ENCODE assay signal across 1 cellular context in the genomic region with DNA sequence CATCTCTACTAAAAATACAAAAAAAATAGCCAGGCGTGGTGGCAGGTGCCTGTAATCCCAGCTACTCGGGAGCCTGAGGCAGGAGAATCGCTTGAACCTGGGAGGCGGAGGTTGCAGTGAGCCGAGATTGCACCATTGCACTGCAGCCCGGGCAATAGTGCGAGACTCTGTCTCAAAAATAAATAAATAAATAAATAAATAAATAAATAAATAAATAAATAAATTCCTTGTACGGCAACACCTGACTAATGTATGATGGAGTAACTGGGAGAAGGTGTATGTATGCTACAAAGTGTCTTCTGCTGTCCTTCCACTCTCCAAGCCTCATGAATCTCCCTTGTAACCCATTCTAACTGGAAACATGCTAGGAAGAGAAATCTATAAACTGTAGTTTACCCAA.
TF ChIP-seq lines count a peak whose summit lies in the region.

No MANE protein-coding gene starts in this region.

TF ChIP-seq in HEK293, 187 proteins besides CTCF, POLR2A, EP300 and RAD21 (continued from another document):
- TF ChIP-seq REST (tag by site-specific recombination; IDR thresholded peaks at IDR 0.05) (0 out of 2 replicates have a peak, but pooled peaks have one; percentile 47), ZNF292 (tag by site-specific recombination; IDR thresholded peaks at IDR 0.05; ENCODE audit: borderline replicate concordance, low read depth) (0 out of 2 replicates have a peak, but pooled peaks have one; percentile 35), ZNF510 (tag by site-specific recombination; IDR thresholded peaks at IDR 0.05; ENCODE audit: insufficient replicate concordance) (peak; percentile 63), ZXDB (tag by site-specific recombination; IDR thresholded peaks at IDR 0.05) (peak; percentile 64), ZNF654 (tag by site-specific recombination; IDR thresholded peaks at IDR 0.05; ENCODE audit: low read depth) (peak; percentile 23; the same call in 1 of the 2 replicates), ZBTB11 (tag by site-specific recombination; conservative IDR thresholded peaks at IDR 0.05; ENCODE audit: low read depth) (peak; percentile 82), ZNF664 (tag by site-specific recombination; IDR thresholded peaks at IDR 0.05) (peak; percentile 64; the same call in 1 of the 2 replicates), ZFP37 (tag by site-specific recombination; IDR thresholded peaks at IDR 0.05) (peak; percentile 60; the same call in 1 of the 2 replicates), ZNF623 (tag by site-specific recombination; IDR thresholded peaks at IDR 0.05) (peak; percentile 77), OVOL3 (tag by site-specific recombination; IDR thresholded peaks at IDR 0.05) (peak; percentile 41; the same call in 1 of the 2 replicates), ZNF354C (tag by site-specific recombination; IDR thresholded peaks at IDR 0.05; ENCODE audit: borderline replicate concordance, low read depth) (0 out of 2 replicates have a peak, but pooled peaks have one; percentile 38), ZNF155 (tag by site-specific recombination; IDR thresholded peaks at IDR 0.05) (0 out of 2 replicates have a peak, but pooled peaks have one; percentile 32), ZNF404 (tag by site-specific recombination; IDR thresholded peaks at IDR 0.05) (peak; percentile 76; the same call in 1 of the 2 replicates), ZNF555 (tag by site-specific recombination; conservative IDR thresholded peaks at IDR 0.05) (peak; percentile 81), ZNF140 (tag by site-specific recombination; IDR thresholded peaks at IDR 0.05) (peak; percentile 91), ZNF202 (tag by site-specific recombination; IDR thresholded peaks at IDR 0.05; ENCODE audit: borderline replicate concordance) (0 out of 2 replicates have a peak, but pooled peaks have one; percentile 40), ZBTB8A (tag by site-specific recombination; IDR thresholded peaks at IDR 0.05) (peak; percentile 65), GLI2 (tag by site-specific recombination; IDR thresholded peaks at IDR 0.05; ENCODE audit: borderline replicate concordance, low read depth) (peak; percentile 21; the same call in 1 of the 2 replicates), ZNF426 (tag by site-specific recombination; IDR thresholded peaks at IDR 0.05) (peak; percentile 85), ZNF394 (tag by site-specific recombination; IDR thresholded peaks at IDR 0.05; ENCODE audit: borderline replicate concordance) (peak; percentile 96), ZBTB21 (tag by site-specific recombination; IDR thresholded peaks at IDR 0.05) (0 out of 2 replicates have a peak, but pooled peaks have one; percentile 23), ZNF560 (tag by site-specific recombination; IDR thresholded peaks at IDR 0.05; ENCODE audit: borderline replicate concordance) (0 out of 2 replicates have a peak, but pooled peaks have one; percentile 24), ZNF580 (tag by site-specific recombination; IDR thresholded peaks at IDR 0.05) (peak; percentile 62; the same call in 1 of the 2 replicates), ZNF266 (tag by site-specific recombination; IDR thresholded peaks at IDR 0.05; ENCODE audit: low read depth) (peak; percentile 67; the same call in 1 of the 2 replicates)
- TF ChIP-seq, protein P1, sequence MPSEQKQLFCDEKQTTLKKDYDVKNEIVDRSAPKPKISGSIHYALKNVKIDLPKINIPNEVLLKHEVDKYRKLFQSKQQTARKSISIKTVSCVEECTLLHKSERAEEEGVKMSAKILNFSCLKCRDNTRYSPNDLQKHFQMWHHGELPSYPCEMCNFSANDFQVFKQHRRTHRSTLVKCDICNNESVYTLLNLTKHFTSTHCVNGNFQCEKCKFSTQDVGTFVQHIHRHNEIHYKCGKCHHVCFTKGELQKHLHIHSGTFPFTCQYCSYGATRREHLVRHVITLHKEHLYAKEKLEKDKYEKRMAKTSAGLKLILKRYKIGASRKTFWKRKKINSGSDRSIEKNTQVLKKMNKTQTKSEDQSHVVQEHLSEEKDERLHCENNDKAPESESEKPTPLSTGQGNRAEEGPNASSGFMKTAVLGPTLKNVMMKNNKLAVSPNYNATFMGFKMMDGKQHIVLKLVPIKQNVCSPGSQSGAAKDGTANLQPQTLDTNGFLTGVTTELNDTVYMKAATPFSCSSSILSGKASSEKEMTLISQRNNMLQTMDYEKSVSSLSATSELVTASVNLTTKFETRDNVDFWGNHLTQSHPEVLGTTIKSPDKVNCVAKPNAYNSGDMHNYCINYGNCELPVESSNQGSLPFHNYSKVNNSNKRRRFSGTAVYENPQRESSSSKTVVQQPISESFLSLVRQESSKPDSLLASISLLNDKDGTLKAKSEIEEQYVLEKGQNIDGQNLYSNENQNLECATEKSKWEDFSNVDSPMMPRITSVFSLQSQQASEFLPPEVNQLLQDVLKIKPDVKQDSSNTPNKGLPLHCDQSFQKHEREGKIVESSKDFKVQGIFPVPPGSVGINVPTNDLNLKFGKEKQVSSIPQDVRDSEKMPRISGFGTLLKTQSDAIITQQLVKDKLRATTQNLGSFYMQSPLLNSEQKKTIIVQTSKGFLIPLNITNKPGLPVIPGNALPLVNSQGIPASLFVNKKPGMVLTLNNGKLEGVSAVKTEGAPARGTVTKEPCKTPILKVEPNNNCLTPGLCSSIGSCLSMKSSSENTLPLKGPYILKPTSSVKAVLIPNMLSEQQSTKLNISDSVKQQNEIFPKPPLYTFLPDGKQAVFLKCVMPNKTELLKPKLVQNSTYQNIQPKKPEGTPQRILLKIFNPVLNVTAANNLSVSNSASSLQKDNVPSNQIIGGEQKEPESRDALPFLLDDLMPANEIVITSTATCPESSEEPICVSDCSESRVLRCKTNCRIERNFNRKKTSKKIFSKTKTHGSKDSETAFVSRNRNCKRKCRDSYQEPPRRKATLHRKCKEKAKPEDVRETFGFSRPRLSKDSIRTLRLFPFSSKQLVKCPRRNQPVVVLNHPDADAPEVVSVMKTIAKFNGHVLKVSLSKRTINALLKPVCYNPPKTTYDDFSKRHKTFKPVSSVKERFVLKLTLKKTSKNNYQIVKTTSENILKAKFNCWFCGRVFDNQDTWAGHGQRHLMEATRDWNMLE (tag by site-specific recombination; conservative IDR thresholded peaks at IDR 0.05; ENCODE audit: low read depth) = peak; percentile 85
TF ChIP-seq in HEK293: peak in this region for 31; not testable (repeated sequence) for 156.
